In genomic region chrX:130704053-130705038, GRCh38 we compare ENCODE assay signal across 1 cellular context.
TF ChIP-seq lines count a peak whose summit lies in the region.

No MANE protein-coding gene starts in this region.

TF ChIP-seq in endothelial cell of umbilical vein, 7 proteins besides CTCF, POLR2A, EP300 and RAD21:
- TF ChIP-seq EZH2 (IDR thresholded peaks at IDR 0.05; ENCODE audit: borderline replicate concordance, low read depth, low read length, severe bottlenecking): no peak
- TF ChIP-seq JUN (IDR thresholded peaks at IDR 0.05; ENCODE audit: borderline replicate concordance, insufficient read depth, insufficient read length, low read depth): peak; percentile 5
